39 cellular contexts compared by ENCODE assay signal in the genomic region with DNA sequence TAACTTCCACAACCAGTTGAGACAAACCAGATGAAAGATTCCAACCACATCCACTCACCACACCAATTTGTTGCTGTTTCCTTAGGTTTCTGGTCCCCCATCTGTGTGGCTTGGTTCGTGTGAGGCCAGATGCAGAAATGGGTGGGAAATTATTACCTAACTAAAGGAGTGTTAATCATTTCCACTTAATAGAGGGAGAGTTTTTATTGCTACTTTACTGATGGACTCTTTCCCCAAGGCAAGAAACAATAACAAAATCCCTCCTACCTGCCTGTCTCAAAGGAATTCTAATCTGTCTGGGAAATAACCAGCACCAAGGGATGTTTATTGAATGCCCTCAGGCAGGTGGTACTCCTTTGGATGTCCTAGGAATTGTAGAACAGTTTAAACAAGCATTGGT.
DNase-seq lines count a peak whose midpoint lies in the region; ATAC-seq, FAIRE-seq and TF ChIP-seq lines count a peak whose summit lies in the region.
"Had no signal": no experiment of that assay in that cellular context is flagged by ENCODE, and none has a peak within 500 bp of the region (broad histone marks: within the 10 kb centered on the region; RNA-seq: fewer than 3 reads in every experiment).

No MANE protein-coding gene starts in this region.

- H3K4me3 ChIP-seq in GM23338 (no peak overlapping the region), small intestine (ENCODE audit: low read depth in 1 of 2, low read length in 2 of 2) (no peak overlapping the region)
- H3K4me3 ChIP-seq: cardiac muscle cell, lower lobe of right lung, pancreas, PC-9, tibial artery had no signal

- no peak for TF ChIP-seq CTCF in GM23338 (conservative IDR thresholded peaks at IDR 0.05; ENCODE audit: low read depth in 2 of 2)
- TF ChIP-seq CTCF in WTC11 (IDR thresholded peaks at IDR 0.05), result no peak

- H3K4me1 Mint-ChIP-seq in GM23338, result peaks cover 50% of the 10 kb centered on the region
- peaks cover 60% of the 10 kb centered on the region for H3K4me1 Mint-ChIP-seq in WTC11
- H3K4me1 Mint-ChIP-seq in activated T-cell treated with anti-CD3 and anti-CD28 coated beads, Interleukin-2, amount 50 U/mL, for 24 hours (ENCODE audit: low read depth), result no peaks in the 10 kb centered on the region
- H3K4me1 Mint-ChIP-seq: activated naive CD8-positive, alpha-beta T cell treated with anti-CD3 and anti-CD28 coated beads, Interleukin-2, amount 10 ng/mL, durations not matched to agents 7 days and 5 days had no signal

- no peaks in the 10 kb centered on the region for H3K9me2 ChIP-seq in GM23338 (ENCODE audit: insufficient read depth)
- H3K9me2 ChIP-seq: SK-N-SH had no signal

- H3K36me3 Mint-ChIP-seq in GM23338 (ENCODE audit: low read depth), result no peaks in the 10 kb centered on the region
- no peaks in the 10 kb centered on the region for H3K36me3 Mint-ChIP-seq in WTC11
- H3K36me3 Mint-ChIP-seq in activated T-cell treated with anti-CD3 and anti-CD28 coated beads, Interleukin-2, amount 50 U/mL, for 24 hours (ENCODE audit: low read depth), result no peaks in the 10 kb centered on the region
- H3K36me3 Mint-ChIP-seq: activated naive CD8-positive, alpha-beta T cell treated with anti-CD3 and anti-CD28 coated beads, Interleukin-2, amount 10 ng/mL, durations not matched to agents 7 days and 5 days; natural killer cell treated with Interleukin-12 subunit alpha and Interleukin-12 subunit beta and Interleukin-15 and Interleukin-18, amount 100 ng/mL, for 72 hours had no signal

- 30 to 59% (median 39%) methylated on average over 1 of the region's 1 CpG for WGBS in small intestine, 3 donors

- no peaks in the 10 kb centered on the region for H4K20me1 ChIP-seq in GM23338 (replicated peaks; ENCODE audit: insufficient read depth)

- H3K4me1 ChIP-seq in GM23338 (ENCODE audit: insufficient read depth), result peaks cover 40% of the 10 kb centered on the region
- no peaks in the 10 kb centered on the region for H3K4me1 ChIP-seq in small intestine (ENCODE audit: control insufficient read depth in 2 of 2, insufficient read depth in 1 of 2, low read depth in 1 of 2, low read length in 1 of 2)
- H3K4me1 ChIP-seq: lower lobe of right lung, pancreas, tibial artery had no signal

- DNase-seq in GM23338 (ENCODE audit: low spot score), result no peak
- no peak for DNase-seq in WTC11 (ENCODE audit: low spot score)
- peak; percentile 77 for DNase-seq in kidney tubule cell (ENCODE audit: low spot score)
- peak; percentile 7 for DNase-seq in small intestine
- no peak for DNase-seq in activated T-cell treated with anti-CD3 and anti-CD28 coated beads, Interleukin-2, amount 50 U/mL, for 24 hours
- DNase-seq in putamen (ENCODE audit: low spot score), result no peak
- DNase-seq in HuH-7.5 (ENCODE audit: low spot score), result no peak
- DNase-seq: activated CD4-positive, alpha-beta T cell treated with anti-CD3 and anti-CD28 coated beads, Interleukin-2, amount 50 U/mL, for 1 hour; activated CD4-positive, CD25-positive, alpha-beta regulatory T cell; activated gamma-delta T cell treated with Interleukin-2 at 50 U/mL for 16 hours; activated naive CD8-positive, alpha-beta T cell treated with anti-CD3 and anti-CD28 coated beads, Interleukin-2, amount 10 ng/mL, durations not matched to agents 7 days and 5 days; activated T-cell treated with anti-CD3 and anti-CD28 coated beads, Interleukin-2, amount 50 U/mL, for 4 hours; aorta; DMS79 treated with DMSO at 0.1 percent for 48 hours; effector CD4-positive, alpha-beta T cell; erythroblast; GOT3; head of caudate nucleus; lower lobe of right lung; NCI-H1436 treated with DMSO at 0.1 percent for 48 hours; NCI-H2081 treated with DMSO at 0.1 percent for 48 hours; NCI-H2227 treated with DMSO at 0.1 percent for 48 hours; NCI-H526; NK-92 treated with Interleukin-12 subunit alpha and Interleukin-12 subunit beta, amount 100 ng/mL, for 24 hours; pancreas; PC-9; right cardiac atrium; SK-N-SH; tibial artery had no signal

- H3K79me2 ChIP-seq in GM23338 (replicated peaks; ENCODE audit: insufficient read depth), result no peaks in the 10 kb centered on the region

- CTCF ChIA-PET in WTC11 (lab: Charles Lee), result no interaction called here

- POLR2A ChIA-PET in WTC11 (lab: Charles Lee), result no interaction called here

- FAIRE-seq in small intestine (lab: Jason Lieb, UNC), result no peak
- FAIRE-seq: colon, GM18507, GM19239, keratinocyte, pancreas had no signal

- H3K27me3 Mint-ChIP-seq in GM23338 (ENCODE audit: insufficient read depth, low read depth, poor library complexity) (no peaks in the 10 kb centered on the region), WTC11 (ENCODE audit: low read depth) (no peaks in the 10 kb centered on the region)
- H3K27me3 Mint-ChIP-seq in activated T-cell treated with anti-CD3 and anti-CD28 coated beads, Interleukin-2, amount 50 U/mL, for 24 hours, result peaks cover 12% of the 10 kb centered on the region

- ATAC-seq in GM23338 (no peak; the same call in 2 of the 3 replicates), WTC11 (peak; percentile 68)
- ATAC-seq: activated T-cell treated with anti-CD3 and anti-CD28 coated beads, Interleukin-2, amount 50 U/mL, for 4 hours; lower lobe of right lung; natural killer cell treated with Interleukin-12 subunit alpha and Interleukin-12 subunit beta and Interleukin-15 and Interleukin-18, amount 100 ng/mL, for 72 hours; right cardiac atrium; Right ventricle myocardium inferior had no signal

- no peaks in the 10 kb centered on the region for H3F3A ChIP-seq in GM23338 (replicated peaks; ENCODE audit: low read depth)

- 0 out of 2 replicates have a peak overlapping the region, but pooled peaks have one; percentile 9 for H3K4me2 ChIP-seq in GM23338
- H3K4me2 ChIP-seq: KMS-11, PC-9, SK-N-SH had no signal

- H2AFZ ChIP-seq in GM23338, result no peak overlapping the region
- H2AFZ ChIP-seq: PC-9 had no signal

- H3K36me3 ChIP-seq in GM23338 (ENCODE audit: insufficient read depth), result no peaks in the 10 kb centered on the region
- no peaks in the 10 kb centered on the region for H3K36me3 ChIP-seq in small intestine (ENCODE audit: control insufficient read depth in 2 of 2, insufficient read depth in 2 of 2, low read length in 2 of 2)
- H3K36me3 ChIP-seq: cardiac muscle cell, lower lobe of right lung, pancreas, tibial artery had no signal

- H3K9me3 Mint-ChIP-seq in GM23338, result no peaks in the 10 kb centered on the region
- no peaks in the 10 kb centered on the region for H3K9me3 Mint-ChIP-seq in WTC11
- no peaks in the 10 kb centered on the region for H3K9me3 Mint-ChIP-seq in activated T-cell treated with anti-CD3 and anti-CD28 coated beads, Interleukin-2, amount 50 U/mL, for 24 hours
- H3K9me3 Mint-ChIP-seq: activated naive CD8-positive, alpha-beta T cell treated with anti-CD3 and anti-CD28 coated beads, Interleukin-2, amount 10 ng/mL, durations not matched to agents 7 days and 5 days; activated T-cell treated with anti-CD3 and anti-CD28 coated beads, Interleukin-2, amount 50 U/mL, for 4 hours; T-helper 1 cell treated with Interleukin-12 subunit alpha and Interleukin-12 subunit beta and Interleukin-4 antibody, amounts not matched to agents 30 μg/mL and 1 μg/mL, for 36 hours had no signal

- H3K27me3 ChIP-seq in GM23338 (ENCODE audit: insufficient read depth) (no peaks in the 10 kb centered on the region), small intestine (ENCODE audit: control insufficient read depth in 2 of 2, insufficient read depth in 2 of 2, low read length in 2 of 2) (no peaks in the 10 kb centered on the region)
- H3K27me3 ChIP-seq: cardiac muscle cell, pancreas, tibial artery had no signal

- no peak overlapping the region for H3K27ac ChIP-seq in GM23338 (ENCODE audit: low read depth)
- no peak overlapping the region for H3K27ac ChIP-seq in small intestine (ENCODE audit: low read depth in 1 of 2, low read length in 1 of 2)
- H3K27ac ChIP-seq: C4-2B, cardiac muscle cell, KMS-11, lower lobe of right lung, pancreas, PC-9, tibial artery had no signal

- H3K27ac Mint-ChIP-seq in GM23338, result 0 out of 2 replicates have a peak overlapping the region, but pooled peaks have one; percentile 27
- peak overlapping the region; percentile 54 for H3K27ac Mint-ChIP-seq in WTC11
- H3K27ac Mint-ChIP-seq in activated T-cell treated with anti-CD3 and anti-CD28 coated beads, Interleukin-2, amount 50 U/mL, for 24 hours, result no peak overlapping the region
- H3K27ac Mint-ChIP-seq: activated naive CD8-positive, alpha-beta T cell treated with anti-CD3 and anti-CD28 coated beads, Interleukin-2, amount 10 ng/mL, durations not matched to agents 7 days and 5 days; natural killer cell treated with Interleukin-12 subunit alpha and Interleukin-12 subunit beta and Interleukin-15 and Interleukin-18, amount 100 ng/mL, for 72 hours; T-helper 1 cell treated with Interleukin-12 subunit alpha and Interleukin-12 subunit beta and Interleukin-4 antibody, amounts not matched to agents 30 μg/mL and 1 μg/mL, for 36 hours had no signal

- H3K9me3 ChIP-seq in small intestine (ENCODE audit: control insufficient read depth, low read depth), result no peaks in the 10 kb centered on the region
- H3K9me3 ChIP-seq: lower lobe of right lung, pancreas, SK-N-SH, tibial artery had no signal

- no peak overlapping the region for H3K4me3 Mint-ChIP-seq in GM23338
- H3K4me3 Mint-ChIP-seq in WTC11, result no peak overlapping the region
- H3K4me3 Mint-ChIP-seq in activated T-cell treated with anti-CD3 and anti-CD28 coated beads, Interleukin-2, amount 50 U/mL, for 24 hours, result no peak overlapping the region
- H3K4me3 Mint-ChIP-seq: activated naive CD8-positive, alpha-beta T cell treated with anti-CD3 and anti-CD28 coated beads, Interleukin-2, amount 10 ng/mL, durations not matched to agents 7 days and 5 days; activated T-cell treated with anti-CD3 and anti-CD28 coated beads, Interleukin-2, amount 50 U/mL, for 4 hours; natural killer cell treated with Interleukin-12 subunit alpha and Interleukin-12 subunit beta and Interleukin-15 and Interleukin-18, amount 100 ng/mL, for 72 hours; T-helper 1 cell treated with Interleukin-12 subunit alpha and Interleukin-12 subunit beta and Interleukin-4 antibody, amounts not matched to agents 30 μg/mL and 1 μg/mL, for 36 hours had no signal

TF ChIP-seq in GM23338, 12 proteins besides CTCF, POLR2A, EP300 and RAD21 (continues in another document):
- no peak for TF ChIP-seq EZH2phosphoT487 (IDR thresholded peaks at IDR 0.05; ENCODE audit: unreplicated experiment)
- TF ChIP-seq NANOG (IDR thresholded peaks at IDR 0.05; ENCODE audit: borderline replicate concordance), result no peak
- TF ChIP-seq ZNF331 (CRISPR knock-in tag; IDR thresholded peaks at IDR 0.05; ENCODE audit: low read depth), result no peak
- TF ChIP-seq ZNF114 (CRISPR knock-in tag; IDR thresholded peaks at IDR 0.05), result no peak
- TF ChIP-seq JUNB (IDR thresholded peaks at IDR 0.05; ENCODE audit: unreplicated experiment), result no peak
- TF ChIP-seq EZH2 (IDR thresholded peaks at IDR 0.05; ENCODE audit: low read depth, unreplicated experiment), result no peak

TF ChIP-seq in WTC11, 78 proteins besides CTCF, POLR2A, EP300 and RAD21 (continues in another document):
- TF ChIP-seq SP1 (CRISPR knock-in tag; conservative IDR thresholded peaks at IDR 0.05), result no peak
- TF ChIP-seq, protein P1, sequence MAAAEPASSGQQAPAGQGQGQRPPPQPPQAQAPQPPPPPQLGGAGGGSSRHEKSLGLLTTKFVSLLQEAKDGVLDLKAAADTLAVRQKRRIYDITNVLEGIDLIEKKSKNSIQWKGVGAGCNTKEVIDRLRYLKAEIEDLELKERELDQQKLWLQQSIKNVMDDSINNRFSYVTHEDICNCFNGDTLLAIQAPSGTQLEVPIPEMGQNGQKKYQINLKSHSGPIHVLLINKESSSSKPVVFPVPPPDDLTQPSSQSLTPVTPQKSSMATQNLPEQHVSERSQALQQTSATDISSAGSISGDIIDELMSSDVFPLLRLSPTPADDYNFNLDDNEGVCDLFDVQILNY (CRISPR knock-in tag; IDR thresholded peaks at IDR 0.05), result no peak

Comparison
In these comparisons a context has a peak if more than half of its experiments do, and no peak if none do; other contexts are left out.
1. DNase-seq: peak in kidney tubule cell (single experiment) and small intestine (single experiment); none in GM23338 (single experiment), WTC11 (single experiment), activated T-cell treated with anti-CD3 and anti-CD28 coated beads, Interleukin-2, amount 50 U/mL, for 24 hours (single experiment), putamen (single experiment) and HuH-7.5 (single experiment).